In genomic region chr2:70385204-70385603, GRCh38 we compare ENCODE assay signal across 2 cellular contexts.
TF ChIP-seq lines count a peak whose summit lies in the region.

No MANE protein-coding gene starts in this region.

TF ChIP-seq in HepG2, 621 proteins besides CTCF, POLR2A, EP300 and RAD21:
- TF ChIP-seq SOX5 (CRISPR knock-in tag; IDR thresholded peaks at IDR 0.05; ENCODE audit: borderline replicate concordance) (peak; percentile 65; the same call in 1 of the 2 replicates), SMYD3 (CRISPR knock-in tag; IDR thresholded peaks at IDR 0.05) (no peak), HCFC1 (IDR thresholded peaks at IDR 0.05; ENCODE audit: low read depth, low read length) (no peak), BCL6 (CRISPR knock-in tag; IDR thresholded peaks at IDR 0.05) (peak; percentile 35; the same call in 1 of the 2 replicates), SOX6 (IDR thresholded peaks at IDR 0.05) (no peak), SOX6 (CRISPR knock-in tag; IDR thresholded peaks at IDR 0.05) (peak; percentile 75), ZSCAN29 (CRISPR knock-in tag; conservative IDR thresholded peaks at IDR 0.05) (no peak), NFIB (CRISPR knock-in tag; IDR thresholded peaks at IDR 0.05; ENCODE audit: borderline replicate concordance) (no peak), ZNF362 (CRISPR knock-in tag; IDR thresholded peaks at IDR 0.05; ENCODE audit: borderline replicate concordance) (peak; percentile 47; the same call in 1 of the 2 replicates), ZNF224 (CRISPR knock-in tag; IDR thresholded peaks at IDR 0.05) (no peak), SOX13 (IDR thresholded peaks at IDR 0.05) (no peak), SOX13 (CRISPR knock-in tag; conservative IDR thresholded peaks at IDR 0.05 in 1 of 2, IDR thresholded peaks at IDR 0.05 in 1 of 2) (peak in 1 of 2 experiments; percentile 79; a peak in 2 of 4 replicates), ZNF770 (CRISPR knock-in tag; IDR thresholded peaks at IDR 0.05) (0 out of 2 replicates have a peak, but pooled peaks have one; percentile 23), HNRNPK (IDR thresholded peaks at IDR 0.05; ENCODE audit: low read depth, low read length, poor library complexity, severe bottlenecking) (no peak), ZNF598 (CRISPR knock-in tag; IDR thresholded peaks at IDR 0.05; ENCODE audit: borderline replicate concordance) (no peak)

TF ChIP-seq in K562, 482 proteins besides CTCF, POLR2A, EP300 and RAD21:
- no peak for TF ChIP-seq FOXA3 (CRISPR knock-in tag; conservative IDR thresholded peaks at IDR 0.05 in 1 of 2, IDR thresholded peaks at IDR 0.05 in 1 of 2)
- no peak for TF ChIP-seq YBX1 (IDR thresholded peaks at IDR 0.05)
- no peak for TF ChIP-seq ZBED1 (IDR thresholded peaks at IDR 0.05)
- TF ChIP-seq NCOA4 (IDR thresholded peaks at IDR 0.05; ENCODE audit: partially characterized antibody): no peak
- TF ChIP-seq ZNF668 (CRISPR knock-in tag; IDR thresholded peaks at IDR 0.05): no peak
- no peak for TF ChIP-seq MED1 (CRISPR knock-in tag; IDR thresholded peaks at IDR 0.05; ENCODE audit: borderline replicate concordance)
- no peak for TF ChIP-seq ESRRB (CRISPR knock-in tag; IDR thresholded peaks at IDR 0.05; ENCODE audit: borderline replicate concordance)
- no peak for TF ChIP-seq ILF3 (IDR thresholded peaks at IDR 0.05; ENCODE audit: borderline replicate concordance)
- TF ChIP-seq ZNF174 (CRISPR knock-in tag; IDR thresholded peaks at IDR 0.05): no peak
- TF ChIP-seq CBX1 (IDR thresholded peaks at IDR 0.05; ENCODE audit: low read depth): no peak
